Comparison of ENCODE assay signal across 26 cellular contexts in the genomic region with DNA sequence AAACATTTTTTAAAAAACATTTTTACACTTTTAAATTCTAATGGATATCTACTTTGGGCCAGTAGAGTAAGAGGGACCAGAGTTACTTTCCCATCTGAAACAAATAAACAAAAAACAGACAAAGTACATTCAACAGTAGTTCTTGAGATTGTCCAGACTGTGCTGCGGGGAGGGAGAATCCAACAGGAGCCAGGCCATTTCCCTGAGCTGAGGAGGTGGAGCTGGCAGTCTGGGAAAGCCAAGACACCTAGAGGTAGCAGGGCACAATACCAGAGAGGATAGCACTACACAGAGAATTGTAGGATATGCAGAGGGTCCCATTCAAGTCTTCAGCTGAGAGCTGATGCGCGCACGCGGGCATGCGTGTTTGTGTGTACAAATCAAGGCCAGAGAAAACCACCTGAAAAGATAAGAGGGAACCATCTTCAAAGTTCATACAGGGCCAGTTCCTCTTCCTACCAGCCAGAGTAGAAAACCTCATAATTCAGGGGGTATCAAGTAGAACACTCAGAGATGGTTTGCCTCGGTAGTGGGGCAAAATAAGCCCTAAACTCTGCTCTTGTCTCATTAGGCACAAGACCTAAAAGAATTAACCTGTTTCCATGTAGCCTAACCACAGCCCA. TPM values are rescaled to one million over a fixed set of nuclear protein-coding genes. Genes with fewer than 3 reads are reported as not detected.
A peak's percentile ranks its signal among the peaks of the same experiment; 100 is the strongest.
DNase-seq lines count a peak whose midpoint lies in the region; ATAC-seq and TF ChIP-seq lines count a peak whose summit lies in the region.
"Had no signal": no experiment of that assay in that cellular context is flagged by ENCODE, and none has a peak within 500 bp of the region (broad histone marks: within the 10 kb centered on the region; RNA-seq: fewer than 3 reads in every experiment).

No MANE protein-coding gene starts in this region.

- no peak overlapping the region for H2BK12ac ChIP-seq in mesenchymal stem cell (ENCODE audit: low read length in 2 of 2)

- no peak for TF ChIP-seq POLR2A in HCT116 (IDR thresholded peaks at IDR 0.05; ENCODE audit: borderline replicate concordance, extremely low read depth, insufficient read depth, insufficient read length)

- peaks cover 16% of the 10 kb centered on the region for H3K4me1 Mint-ChIP-seq in central memory CD8-positive, alpha-beta T cell
- H3K4me1 Mint-ChIP-seq in type B pancreatic cell (ENCODE audit: unreplicated experiment): no peaks in the 10 kb centered on the region

- H3K23ac ChIP-seq in mesenchymal stem cell (ENCODE audit: low read length in 2 of 2): peak overlapping the region in 1 of 2 experiments; percentile 5

- H3K4me3 Mint-ChIP-seq in central memory CD8-positive, alpha-beta T cell: no peak overlapping the region
- H3K4me3 Mint-ChIP-seq in type B pancreatic cell: no peak overlapping the region
- H3K4me3 Mint-ChIP-seq: activated CD4-positive, alpha-beta memory T cell treated with anti-CD3 and anti-CD28 coated beads for 36 hours; brain had no signal

- H3K27ac ChIP-seq in HCT116 (ENCODE audit: low read depth, low read length) (no peak overlapping the region), mesenchymal stem cell (ENCODE audit: low read length, poor library complexity, severe bottlenecking) (no peak overlapping the region)
- H3K27ac ChIP-seq: BLaER1, HL-60, lower lobe of right lung, neutrophil, upper lobe of right lung had no signal

- no peak overlapping the region for H4K8ac ChIP-seq in mesenchymal stem cell (ENCODE audit: low read length)

- no peaks in the 10 kb centered on the region for H3K27me3 Mint-ChIP-seq in central memory CD8-positive, alpha-beta T cell
- H3K27me3 Mint-ChIP-seq in type B pancreatic cell: no peaks in the 10 kb centered on the region
- H3K27me3 Mint-ChIP-seq: activated CD4-positive, alpha-beta memory T cell treated with anti-CD3 and anti-CD28 coated beads for 36 hours; brain had no signal

- H3K79me1 ChIP-seq in mesenchymal stem cell (replicated peaks; ENCODE audit: low read length, poor library complexity, severe bottlenecking): no peaks in the 10 kb centered on the region

- no peak overlapping the region for H2BK120ac ChIP-seq in mesenchymal stem cell (ENCODE audit: low read depth, low read length)

- no peak overlapping the region for H4K91ac ChIP-seq in mesenchymal stem cell (ENCODE audit: low read length)

- H2AFZ ChIP-seq in HCT116 (ENCODE audit: low read depth, low read length, poor library complexity, severe bottlenecking) (no peak overlapping the region), mesenchymal stem cell (ENCODE audit: low read depth, low read length) (no peak overlapping the region)

- H4K20me1 ChIP-seq in HCT116 (ENCODE audit: insufficient read depth): no peaks in the 10 kb centered on the region
- H4K20me1 ChIP-seq: BLaER1 had no signal

- H3K18ac ChIP-seq in mesenchymal stem cell (ENCODE audit: low read depth in 1 of 2, low read length in 2 of 2): no peak overlapping the region

- no peaks in the 10 kb centered on the region for H3K9me3 ChIP-seq in HCT116 (ENCODE audit: control insufficient read depth in 1 of 2, insufficient read depth in 1 of 2, low read depth in 1 of 2, low read length in 2 of 2)
- no peaks in the 10 kb centered on the region for H3K9me3 ChIP-seq in mesenchymal stem cell (ENCODE audit: control insufficient read depth, low read length)
- H3K9me3 ChIP-seq: BLaER1, lower lobe of right lung, neutrophil, upper lobe of right lung had no signal

- intact Hi-C loops in HCT116 (cut with micrococcal nuclease): no loop called here

- H3K36me3 ChIP-seq in HCT116 (ENCODE audit: control insufficient read depth in 1 of 2, insufficient read depth in 2 of 2, low read length in 2 of 2): no peaks in the 10 kb centered on the region
- peaks cover 6 to 34% of the 10 kb centered on the region in 2 experiments for H3K36me3 ChIP-seq in mesenchymal stem cell (ENCODE audit: control insufficient read depth in 1 of 2, insufficient read depth in 2 of 2, low read depth in 1 of 2, low read length in 2 of 2)

- H3K27me3 ChIP-seq in HCT116 (ENCODE audit: insufficient read depth, low read length) (no peaks in the 10 kb centered on the region), mesenchymal stem cell (ENCODE audit: control insufficient read depth in 1 of 2, insufficient read depth in 1 of 2, low read length in 2 of 2) (no peaks in the 10 kb centered on the region)
- H3K27me3 ChIP-seq: BLaER1, neutrophil, upper lobe of right lung had no signal

- no peak for TF ChIP-seq RAD21 in HCT116 (IDR thresholded peaks at IDR 0.05; ENCODE audit: low read depth)

- WGBS in mesenchymal stem cell: 83% methylated on average over 7 of the region's 7 CpGs

- no peak overlapping the region for H2AK5ac ChIP-seq in mesenchymal stem cell (ENCODE audit: low read length, severe bottlenecking)

- 0 out of 6 replicates have a peak, but pooled peaks of 1 of the 3 experiments have one; percentile 2 for TF ChIP-seq CTCF in HCT116 (IDR thresholded peaks at IDR 0.05 in 2 of 3, conservative IDR thresholded peaks at IDR 0.05 in 1 of 3; ENCODE audit: borderline replicate concordance in 1 of 3, insufficient read depth in 1 of 3, low read depth in 2 of 3, low read length in 2 of 3)
- TF ChIP-seq CTCF in type B pancreatic cell (conservative IDR thresholded peaks at IDR 0.05): no peak

- H2BK15ac ChIP-seq in mesenchymal stem cell (ENCODE audit: low read depth, poor library complexity, severe bottlenecking): no peak overlapping the region

- no TSS peak for BruUV-seq in HCT116 (replicated peaks; lab: Mats Ljungman, UMichigan)

- H3K4me2 ChIP-seq in HCT116 (ENCODE audit: low read length) (no peak overlapping the region), mesenchymal stem cell (ENCODE audit: low read length, poor library complexity, severe bottlenecking) (no peak overlapping the region)
- H3K4me2 ChIP-seq: BLaER1 had no signal

- RAD21 ChIA-PET in HCT116 (lab: Charles Lee; ENCODE audit: low non-redundant PET in 1 of 2, low total read pairs in 2 of 2, uncharacterized antibody in 2 of 2, unreplicated experiment in 2 of 2): no interaction called here

- H3K9ac ChIP-seq in HCT116 (ENCODE audit: low read length): no peak overlapping the region
- no peak overlapping the region for H3K9ac ChIP-seq in mesenchymal stem cell (ENCODE audit: low read length)
- H3K9ac ChIP-seq: BLaER1 had no signal

- peak; percentile 18 for DNase-seq in 8988T
- DNase-seq in HCT116 (ENCODE audit: low read depth, low spot score): no peak
- DNase-seq in central memory CD8-positive, alpha-beta T cell (ENCODE audit: low spot score in 2 of 2): no peak
- peak; percentile 46 for DNase-seq in mesenchymal stem cell
- no peak for DNase-seq in kidney tubule cell (ENCODE audit: low spot score)
- DNase-seq in type B pancreatic cell (ENCODE audit: extremely low spot score, unreplicated experiment): no peak
- DNase-seq: ACHN; activated CD4-positive, alpha-beta memory T cell treated with anti-CD3 and anti-CD28 coated beads for 36 hours; activated CD8-positive, alpha-beta memory T cell treated with anti-CD3 and anti-CD28 coated beads, Interleukin-2, amount 50 U/mL, for 48 hours; COR-L47; effector memory CD4-positive, alpha-beta T cell; foreskin melanocyte; lower lobe of right lung; NCI-H1092 treated with DMSO at 0.1 percent for 48 hours; NCI-H1930; NCI-H2227 treated with DMSO at 0.1 percent for 48 hours; NCI-H748 treated with DMSO at 0.1 percent for 48 hours; T-helper 9 cell; upper lobe of right lung had no signal

- no peaks in the 10 kb centered on the region for H3K9me3 Mint-ChIP-seq in central memory CD8-positive, alpha-beta T cell
- H3K9me3 Mint-ChIP-seq in type B pancreatic cell: no peaks in the 10 kb centered on the region
- H3K9me3 Mint-ChIP-seq: activated CD4-positive, alpha-beta memory T cell treated with anti-CD3 and anti-CD28 coated beads for 36 hours; brain had no signal

- POLR2A ChIA-PET in HCT116 (lab: Charles Lee): no interaction called here

- peak overlapping the region in 1 of 2 experiments; percentile 55 for H3K14ac ChIP-seq in mesenchymal stem cell (ENCODE audit: low read length in 2 of 2)

- peak overlapping the region in 1 of 2 experiments; percentile 28 for H3K4ac ChIP-seq in mesenchymal stem cell (ENCODE audit: low read depth in 1 of 2, low read length in 2 of 2)

- CTCF ChIA-PET in HCT116 (lab: Charles Lee): no interaction called here

- H3K79me2 ChIP-seq in HCT116 (ENCODE audit: insufficient read depth, low read length): no peaks in the 10 kb centered on the region

- H3K27ac Mint-ChIP-seq in central memory CD8-positive, alpha-beta T cell (ENCODE audit: low read depth): peak overlapping the region; percentile 22
- no peak overlapping the region for H3K27ac Mint-ChIP-seq in type B pancreatic cell
- H3K27ac Mint-ChIP-seq: activated CD4-positive, alpha-beta memory T cell treated with anti-CD3 and anti-CD28 coated beads for 36 hours had no signal

- no peak overlapping the region for H3K4me3 ChIP-seq in HCT116 (replicated peaks in 1 of 2; ENCODE audit: low read depth in 1 of 2, low read length in 2 of 2)
- H3K4me3 ChIP-seq in mesenchymal stem cell (ENCODE audit: insufficient read depth in 1 of 2, low read depth in 1 of 2, low read length in 2 of 2): no peak overlapping the region
- H3K4me3 ChIP-seq: BLaER1, lower lobe of right lung, upper lobe of right lung had no signal

- H3K9me2 ChIP-seq in HCT116 (ENCODE audit: insufficient read depth): no peaks in the 10 kb centered on the region

- peaks cover 16% of the 10 kb centered on the region for H3K36me3 Mint-ChIP-seq in central memory CD8-positive, alpha-beta T cell (ENCODE audit: insufficient read depth)
- peaks cover 11% of the 10 kb centered on the region for H3K36me3 Mint-ChIP-seq in type B pancreatic cell

- ATAC-seq in HCT116 (peak; percentile 75), GM21825 (IDR thresholded peaks at IDR 0.05; ENCODE audit: unreplicated experiment) (no peak), GM19395 (IDR thresholded peaks at IDR 0.05; ENCODE audit: unreplicated experiment) (no peak)
- no peak for ATAC-seq in central memory CD8-positive, alpha-beta T cell (replicated peaks; ENCODE audit: extremely low read depth, poor library complexity, severe bottlenecking)
- ATAC-seq: esophagus mucosa, lower lobe of right lung, upper lobe of right lung had no signal

- no peak overlapping the region for H2BK5ac ChIP-seq in mesenchymal stem cell (ENCODE audit: low read depth, low read length, poor library complexity, severe bottlenecking)

- H3K4me1 ChIP-seq in HCT116 (ENCODE audit: control insufficient read depth in 1 of 2, insufficient read depth in 2 of 2, low read length in 2 of 2) (no peaks in the 10 kb centered on the region), mesenchymal stem cell (ENCODE audit: control insufficient read depth, insufficient read depth, low read depth, low read length) (no peaks in the 10 kb centered on the region)
- H3K4me1 ChIP-seq: BLaER1, upper lobe of right lung had no signal

TF ChIP-seq in HCT116, 20 proteins besides CTCF, POLR2A, EP300 and RAD21 (continues in another document):
- TF ChIP-seq ZFX (IDR thresholded peaks at IDR 0.05): no peak

RNA-seq across cellular contexts. Expression of gene PTRHD1, which starts 44.0 kb away (rescaled TPM):
- total RNA-seq in HCT116 (2021; ENCODE audit: unreplicated experiment) (24.3 TPM), type B pancreatic cell (ENCODE audit: low replicate concordance) (23.1 TPM in 2 replicates)
- 44.5 and 56.2 TPM in 2 replicates for polyA plus RNA-seq in HCT116 (2012)
- 66.3 TPM for polyA plus RNA-seq in mesenchymal stem cell (2013, experiment 1 of 2)
- 75.4 TPM for polyA plus RNA-seq in mesenchymal stem cell (2013, experiment 2 of 2)

RNA-seq across cellular contexts. Expression of gene CENPO, which starts 44.0 kb away (rescaled TPM):
- total RNA-seq in HCT116 (2021; ENCODE audit: unreplicated experiment) (27.9 TPM), type B pancreatic cell (ENCODE audit: low replicate concordance) (14.4 and 39.7 TPM in 2 replicates)
- 15.0 and 28.3 TPM in 2 replicates for polyA plus RNA-seq in HCT116 (2012)
- polyA plus RNA-seq in mesenchymal stem cell (2013, experiment 1 of 2): 9.8 TPM
- polyA plus RNA-seq in mesenchymal stem cell (2013, experiment 2 of 2): 10.4 TPM

Comparison
In these comparisons a context has a peak if more than half of its experiments do, and no peak if none do; other contexts are left out.
1. DNase-seq: peak in 8988T (single experiment) and mesenchymal stem cell (single experiment); none in HCT116 (single experiment), central memory CD8-positive, alpha-beta T cell (0 of 2), kidney tubule cell (single experiment) and type B pancreatic cell (single experiment).